15 cellular contexts compared by ENCODE assay signal in genomic region chr15:100668321-100668690, GRCh38.
"Had no signal": no experiment of that assay in that cellular context is flagged by ENCODE, and none has a peak within 500 bp of the region (broad histone marks: within the 10 kb centered on the region; RNA-seq: fewer than 3 reads in every experiment).

No MANE protein-coding gene starts in this region.

- H3K4me3 ChIP-seq: cardiac muscle cell, tibial nerve had no signal

- H3K4me3 Mint-ChIP-seq: activated CD8-positive, alpha-beta memory T cell treated with anti-CD3 and anti-CD28 coated beads, Interleukin-2, amount 10 ng/mL, durations not matched to agents 7 days and 5 days; activated naive CD8-positive, alpha-beta T cell treated with anti-CD3 and anti-CD28 coated beads, Interleukin-2, amount 10 ng/mL, durations not matched to agents 7 days and 5 days; activated T-cell treated with anti-CD3 and anti-CD28 coated beads, Interleukin-2, amount 50 U/mL, for 24 hours; stimulated activated effector memory CD8-positive, alpha-beta T cell treated with anti-CD3 and anti-CD28 coated beads, Interleukin-12 subunit alpha, Interleukin-12 subunit beta, amount 100 ng/mL, for 72 hours; T-helper 2 cell treated with Interferon-gamma antibody and Interleukin-4, amounts not matched to agents 5 μg/mL and 100 μg/mL, for 36 hours had no signal

- H3K4me1 Mint-ChIP-seq: activated CD8-positive, alpha-beta memory T cell treated with anti-CD3 and anti-CD28 coated beads, Interleukin-2, amount 10 ng/mL, durations not matched to agents 7 days and 5 days; stimulated activated effector memory CD8-positive, alpha-beta T cell treated with anti-CD3 and anti-CD28 coated beads, Interleukin-12 subunit alpha, Interleukin-12 subunit beta, amount 100 ng/mL, for 72 hours had no signal

- H3K9me3 ChIP-seq: tibial nerve had no signal

- H3K9me3 Mint-ChIP-seq: activated naive CD8-positive, alpha-beta T cell treated with anti-CD3 and anti-CD28 coated beads, Interleukin-2, amount 10 ng/mL, durations not matched to agents 7 days and 5 days; activated T-cell treated with anti-CD3 and anti-CD28 coated beads, Interleukin-2, amount 50 U/mL, for 24 hours; stimulated activated effector memory CD8-positive, alpha-beta T cell treated with anti-CD3 and anti-CD28 coated beads, Interleukin-12 subunit alpha, Interleukin-12 subunit beta, amount 100 ng/mL, for 72 hours; T-helper 2 cell treated with Interferon-gamma antibody and Interleukin-4, amounts not matched to agents 5 μg/mL and 100 μg/mL, for 36 hours had no signal

- H3K36me3 ChIP-seq: cardiac muscle cell, tibial nerve had no signal

- H3K27ac ChIP-seq: cardiac muscle cell, parathyroid adenoma had no signal

- H3K27ac Mint-ChIP-seq: activated CD8-positive, alpha-beta memory T cell treated with anti-CD3 and anti-CD28 coated beads, Interleukin-2, amount 10 ng/mL, durations not matched to agents 7 days and 5 days; activated naive CD8-positive, alpha-beta T cell treated with anti-CD3 and anti-CD28 coated beads, Interleukin-2, amount 10 ng/mL, durations not matched to agents 7 days and 5 days; activated T-cell treated with anti-CD3 and anti-CD28 coated beads, Interleukin-2, amount 50 U/mL, for 24 hours; stimulated activated effector memory CD8-positive, alpha-beta T cell treated with anti-CD3 and anti-CD28 coated beads, Interleukin-12 subunit alpha, Interleukin-12 subunit beta, amount 100 ng/mL, for 72 hours; T-helper 2 cell treated with Interferon-gamma antibody and Interleukin-4, amounts not matched to agents 5 μg/mL and 100 μg/mL, for 36 hours had no signal

- ATAC-seq: activated CD8-positive, alpha-beta memory T cell treated with anti-CD3 and anti-CD28 coated beads, Interleukin-2, amount 10 ng/mL, durations not matched to agents 7 days and 5 days; stimulated activated effector memory CD8-positive, alpha-beta T cell treated with anti-CD3 and anti-CD28 coated beads, Interleukin-12 subunit alpha, Interleukin-12 subunit beta, amount 100 ng/mL, for 72 hours had no signal

- H3K4me1 ChIP-seq: parathyroid adenoma had no signal

- DNase-seq: activated CD4-positive, alpha-beta T cell treated with anti-CD3 and anti-CD28 coated beads, Interleukin-2, amount 50 U/mL, for 48 hours; activated CD4-positive, CD25-positive, alpha-beta regulatory T cell treated with anti-CD3 and anti-CD28 coated beads, Interleukin-2, amount 50 U/mL, for 72 hours; activated CD8-positive, alpha-beta memory T cell treated with anti-CD3 and anti-CD28 coated beads, Interleukin-2, amount 10 ng/mL, durations not matched to agents 7 days and 5 days; activated effector memory CD4-positive, alpha-beta T cell treated with anti-CD3 and anti-CD28 coated beads, Interleukin-2, amount 50 U/mL, for 16 hours; activated naive CD8-positive, alpha-beta T cell treated with anti-CD3 and anti-CD28 coated beads, Interleukin-2, amount 10 ng/mL, durations not matched to agents 7 days and 5 days; activated T-cell treated with anti-CD3 and anti-CD28 coated beads, Interleukin-2, amount 50 U/mL, for 24 hours; anterior cingulate cortex; foreskin melanocyte; SIG-M5; SW 1271 had no signal

- H3K36me3 Mint-ChIP-seq: activated CD8-positive, alpha-beta memory T cell treated with anti-CD3 and anti-CD28 coated beads, Interleukin-2, amount 10 ng/mL, durations not matched to agents 7 days and 5 days; activated naive CD8-positive, alpha-beta T cell treated with anti-CD3 and anti-CD28 coated beads, Interleukin-2, amount 10 ng/mL, durations not matched to agents 7 days and 5 days; stimulated activated effector memory CD8-positive, alpha-beta T cell treated with anti-CD3 and anti-CD28 coated beads, Interleukin-12 subunit alpha, Interleukin-12 subunit beta, amount 100 ng/mL, for 72 hours had no signal

- H3K27me3 ChIP-seq: cardiac muscle cell, tibial nerve had no signal
